In genomic region chr19:17562097-17562496, GRCh38 we compare ENCODE assay signal across 20 cellular contexts.
"Had no signal": no experiment of that assay in that cellular context is flagged by ENCODE, and none has a peak within 500 bp of the region (broad histone marks: within the 10 kb centered on the region; RNA-seq: fewer than 3 reads in every experiment).

No MANE protein-coding gene starts in this region.

- H3K27me3 ChIP-seq: adrenal gland, esophagus squamous epithelium, ovary, right lobe of liver, testis had no signal

- H3K27ac ChIP-seq: esophagus squamous epithelium, ovary, right lobe of liver, testis had no signal

- H3K27ac Mint-ChIP-seq: activated B cell treated with CpG ODN at 0.5 μM for 24 hours; activated T-cell treated with anti-CD3 and anti-CD28 coated beads, Interleukin-2, amount 50 U/mL, for 72 hours; stimulated activated effector memory CD8-positive, alpha-beta T cell treated with anti-CD3 and anti-CD28 coated beads, Interleukin-12 subunit alpha, Interleukin-12 subunit beta, amount 100 ng/mL, for 72 hours; type B pancreatic cell had no signal

- H3K4me1 ChIP-seq: right lobe of liver, testis had no signal

- H3K4me3 Mint-ChIP-seq: activated B cell treated with CpG ODN at 0.5 μM for 24 hours; activated T-cell treated with anti-CD3 and anti-CD28 coated beads, Interleukin-2, amount 50 U/mL, for 72 hours; immature natural killer cell; naive thymus-derived CD4-positive, alpha-beta T cell; stimulated activated effector memory CD8-positive, alpha-beta T cell treated with anti-CD3 and anti-CD28 coated beads, Interleukin-12 subunit alpha, Interleukin-12 subunit beta, amount 100 ng/mL, for 72 hours; type B pancreatic cell had no signal

- H3K36me3 ChIP-seq: ovary had no signal

- H3K9me3 Mint-ChIP-seq: activated B cell treated with CpG ODN at 0.5 μM for 24 hours; activated T-cell treated with anti-CD3 and anti-CD28 coated beads, Interleukin-2, amount 50 U/mL, for 72 hours; immature natural killer cell; stimulated activated effector memory CD8-positive, alpha-beta T cell treated with anti-CD3 and anti-CD28 coated beads, Interleukin-12 subunit alpha, Interleukin-12 subunit beta, amount 100 ng/mL, for 72 hours; type B pancreatic cell had no signal

- H3K9me3 ChIP-seq: adrenal gland, esophagus squamous epithelium, ovary, right lobe of liver, testis had no signal

- DNase-seq: activated B cell treated with CpG ODN at 0.5 μM for 24 hours; activated CD4-positive, alpha-beta T cell treated with anti-CD3 and anti-CD28 coated beads for 4 hours; activated CD8-positive, alpha-beta memory T cell treated with anti-CD3 and anti-CD28 coated beads, Interleukin-2, amount 50 U/mL, for 4 hours; activated gamma-delta T cell; activated T-cell treated with anti-CD3 and anti-CD28 coated beads, Interleukin-2, amount 50 U/mL, for 72 hours; adrenal gland; effector CD8-positive, alpha-beta T cell; esophagus squamous epithelium; immature natural killer cell; mesenchymal stem cell; naive thymus-derived CD4-positive, alpha-beta T cell; ovary; right lobe of liver; small intestine; stimulated activated CD4-positive, alpha-beta T cell treated with anti-CD3 and anti-CD28 coated beads, Interleukin-4, amount 100 ng/mL, for 24 hours; T-helper 1 cell; T-helper 9 cell; testis had no signal

- H3K4me3 ChIP-seq: adrenal gland, esophagus squamous epithelium, ovary, right lobe of liver, testis had no signal

- H3K27me3 Mint-ChIP-seq: activated B cell treated with CpG ODN at 0.5 μM for 24 hours; naive thymus-derived CD4-positive, alpha-beta T cell; type B pancreatic cell had no signal
